1 cellular context compared by ENCODE assay signal in the genomic region with DNA sequence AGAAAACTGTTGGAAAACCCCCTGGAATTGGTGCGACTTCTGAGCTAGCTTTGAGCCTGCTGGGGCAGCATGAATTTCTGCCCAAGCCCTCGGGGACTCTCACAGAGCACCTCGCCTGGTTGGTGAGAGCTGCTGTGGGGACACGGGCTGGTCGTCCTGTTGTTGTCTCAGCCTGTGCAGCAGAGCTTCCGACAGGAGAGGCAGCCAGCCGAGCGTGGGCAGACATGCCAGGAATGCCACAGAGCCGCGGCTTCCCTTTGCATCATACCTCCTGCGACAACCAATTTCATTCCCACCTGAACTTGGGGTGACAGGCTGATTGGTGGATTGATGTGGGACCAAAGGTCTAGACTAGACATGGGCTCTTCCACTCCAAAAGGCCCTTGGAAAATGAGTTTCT.
TF ChIP-seq lines count a peak whose summit lies in the region.

No MANE protein-coding gene starts in this region.

TF ChIP-seq in WTC11, 78 proteins besides CTCF, POLR2A, EP300 and RAD21 (continued from another document):
- TF ChIP-seq ZBTB43 (CRISPR knock-in tag; IDR thresholded peaks at IDR 0.05) (no peak), E2F1 (CRISPR knock-in tag; IDR thresholded peaks at IDR 0.05) (no peak), FOXP1 (CRISPR knock-in tag; IDR thresholded peaks at IDR 0.05; ENCODE audit: borderline replicate concordance) (no peak), FOXJ3 (CRISPR knock-in tag; IDR thresholded peaks at IDR 0.05; ENCODE audit: borderline replicate concordance) (no peak), TEAD4 (CRISPR knock-in tag; IDR thresholded peaks at IDR 0.05) (no peak)
